8 cellular contexts compared by ENCODE assay signal in the genomic region with DNA sequence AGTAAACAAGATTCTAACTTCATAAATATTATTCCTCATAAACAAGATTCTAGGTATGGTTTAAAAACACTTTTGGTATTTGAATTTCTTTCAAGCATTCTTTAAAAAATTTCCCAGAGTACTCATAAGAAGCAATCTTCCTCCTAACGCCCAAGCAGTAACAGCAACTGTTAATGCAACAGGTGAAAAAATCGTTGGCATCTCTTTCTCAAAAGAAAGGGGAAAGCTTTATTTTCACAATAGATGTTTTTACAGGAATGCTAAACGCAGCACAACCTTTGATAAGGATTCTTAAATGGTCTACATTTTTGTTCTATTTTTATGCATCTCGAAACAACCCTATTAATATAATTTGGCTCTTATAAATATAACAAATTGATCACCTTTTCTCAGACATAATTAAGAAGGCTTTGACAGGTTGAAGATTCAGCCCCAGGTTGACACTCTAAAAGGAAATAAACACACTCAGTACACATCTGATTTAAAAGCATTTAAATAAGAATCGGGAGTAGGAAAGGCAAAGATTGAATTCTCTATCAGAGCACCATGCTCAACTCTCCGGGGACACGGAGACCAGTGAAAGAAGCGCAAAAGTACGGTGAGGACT. TPM values are rescaled to one million over a fixed set of nuclear protein-coding genes. Genes with fewer than 3 reads are reported as not detected.
A peak's percentile ranks its signal among the peaks of the same experiment; 100 is the strongest.
DNase-seq lines count a peak whose midpoint lies in the region; ATAC-seq and TF ChIP-seq lines count a peak whose summit lies in the region.

No MANE protein-coding gene starts in this region.

- TF ChIP-seq POLR2A in sigmoid colon (IDR thresholded peaks at IDR 0.05): no peak

- intact Hi-C loops in sigmoid colon (cut with DNase I): no loop called here

- H3K27ac ChIP-seq in OCI-LY1 (ENCODE audit: low read depth, low read length, poor library complexity, severe bottlenecking) (no peak overlapping the region), sigmoid colon (peak overlapping the region; percentile 94 to 97 (median 96))

- DNase-seq in fibroblast of mammary gland (ENCODE audit: low read depth): no peak
- no peak for DNase-seq in sigmoid colon
- DNase-seq in OCI-M2 (lab: John Stamatoyannopoulos, UW; ENCODE audit: unreplicated experiment): no peak
- DNase-seq in activated T-cell treated with anti-CD3 and anti-CD28 coated beads, Interleukin-2, amount 50 U/mL, for 1 hour: no peak
- no peak for DNase-seq in NCI-H1048 (lab: John Stamatoyannopoulos, UW)

- peak overlapping the region; percentile 82 for H3K4me2 ChIP-seq in OCI-LY1 (ENCODE audit: low read length)

- H4K20me1 ChIP-seq in OCI-LY1 (ENCODE audit: insufficient read depth, low read length): no peaks in the 10 kb centered on the region

- H3K9ac ChIP-seq in ES-I3 (ENCODE audit: low read depth, low read length) (peak overlapping the region; percentile 94), OCI-LY1 (ENCODE audit: low read length) (peak overlapping the region; percentile 79)

- 1 to 7% methylated on average over 9 of the region's 9 CpGs for WGBS in sigmoid colon, 2 donors

- H3K9me2 ChIP-seq in OCI-LY1 (ENCODE audit: low read depth, low read length): no peaks in the 10 kb centered on the region

- ATAC-seq in GM21526 (IDR thresholded peaks at IDR 0.05; ENCODE audit: low FRiP score, unreplicated experiment): no peak

- 0 out of 2 replicates have a peak, but pooled peaks cover 8% of the 10 kb centered on the region for H3F3A ChIP-seq in OCI-LY1 (ENCODE audit: insufficient read depth, low read length)

- no peak for TF ChIP-seq CTCF in OCI-LY1 (IDR thresholded peaks at IDR 0.05; ENCODE audit: low read length)
- TF ChIP-seq CTCF in fibroblast of mammary gland (conservative IDR thresholded peaks at IDR 0.05; ENCODE audit: control insufficient read depth, insufficient read depth, low read depth, low read length): no peak
- no peak for TF ChIP-seq CTCF in sigmoid colon (IDR thresholded peaks at IDR 0.05)

- H3K9me3 ChIP-seq in ES-I3 (ENCODE audit: control insufficient read depth, insufficient read depth, low read length): no peaks in the 10 kb centered on the region
- no peaks in the 10 kb centered on the region for H3K9me3 ChIP-seq in OCI-LY1 (ENCODE audit: low read length)
- no peaks in the 10 kb centered on the region for H3K9me3 ChIP-seq in sigmoid colon

- H3K36me3 ChIP-seq in ES-I3 (ENCODE audit: insufficient read depth, low read length) (no peaks in the 10 kb centered on the region), OCI-LY1 (ENCODE audit: insufficient read depth, low read length) (peaks cover 5% of the 10 kb centered on the region; the same call in 1 of the 2 replicates), sigmoid colon (no peaks in the 10 kb centered on the region)

- H3K27me3 ChIP-seq in OCI-LY1 (ENCODE audit: insufficient read depth, low read length): no peaks in the 10 kb centered on the region
- no peaks in the 10 kb centered on the region for H3K27me3 ChIP-seq in sigmoid colon

- H3K4me1 ChIP-seq in ES-I3 (ENCODE audit: insufficient read depth, low read length): no peaks in the 10 kb centered on the region
- H3K4me1 ChIP-seq in OCI-LY1 (ENCODE audit: insufficient read depth, low read length, severe bottlenecking): peaks cover 34% of the 10 kb centered on the region
- H3K4me1 ChIP-seq in sigmoid colon: peaks cover 0 to 25% (median 13%) of the 10 kb centered on the region in 4 donors

- no peak for TF ChIP-seq EP300 in sigmoid colon (IDR thresholded peaks at IDR 0.05)

- 0 out of 2 replicates have a peak, but pooled peaks cover 4% of the 10 kb centered on the region for H3K79me2 ChIP-seq in OCI-LY1 (ENCODE audit: insufficient read depth, low read length)

- H3K4me3 ChIP-seq in OCI-LY1 (ENCODE audit: low read depth, low read length, poor library complexity, severe bottlenecking) (peak overlapping the region; percentile 77), fibroblast of mammary gland (ENCODE audit: control insufficient read depth, low read depth, low read length) (peak overlapping the region; percentile 93), sigmoid colon (peak overlapping the region; percentile 76 to 93 (median 78))

- no peak overlapping the region for H2AFZ ChIP-seq in OCI-LY1 (ENCODE audit: low read length)

RNA-seq across cellular contexts. Expression of a gene that starts 0.6 kb away (rescaled TPM):
- total RNA-seq in sigmoid colon: 10 to 100 TPM; 25.8 to 47.1 (median 31.6) TPM
- 1 to 10 TPM; 4.2 to 7.1 (median 5.4) TPM for polyA plus RNA-seq in sigmoid colon
